8 cellular contexts compared by ENCODE assay signal in the genomic region with DNA sequence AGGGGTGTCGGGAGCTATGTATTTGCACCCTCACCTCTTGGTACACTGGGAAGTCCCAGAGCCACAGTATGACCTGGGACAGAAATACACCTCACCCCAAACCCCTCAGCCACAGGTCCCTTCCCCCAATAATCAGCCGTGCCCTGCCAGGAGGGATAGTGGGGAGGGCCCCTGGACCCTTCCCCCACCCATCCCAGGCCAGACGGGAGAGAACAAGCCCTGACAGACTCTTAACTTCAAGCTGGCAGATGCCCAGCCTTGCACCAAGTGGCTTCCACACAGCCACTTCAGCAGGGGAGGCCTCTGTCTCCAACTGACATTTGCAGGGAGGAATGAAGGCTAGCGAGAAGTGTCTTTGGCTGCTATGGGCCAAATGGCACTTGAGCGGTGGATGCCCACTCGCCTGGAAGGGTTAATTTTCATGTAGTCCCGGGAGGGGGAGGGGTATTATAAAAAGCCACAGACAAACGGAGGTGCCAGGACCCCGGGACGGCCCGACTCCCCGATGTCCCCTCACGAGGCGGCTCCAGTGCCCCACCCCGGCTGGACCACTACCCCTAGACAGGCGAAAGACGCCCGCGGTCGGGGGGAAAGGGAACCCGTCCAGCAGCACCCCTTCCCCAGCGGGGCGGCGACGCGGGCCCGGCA. TPM values are rescaled to one million over a fixed set of nuclear protein-coding genes. Genes with fewer than 3 reads are reported as not detected.
DNase-seq lines count a peak whose midpoint lies in the region; ATAC-seq and TF ChIP-seq lines count a peak whose summit lies in the region.

No MANE protein-coding gene starts in this region.

- ATAC-seq in HG02759 (IDR thresholded peaks at IDR 0.05; ENCODE audit: unreplicated experiment) (no peak), HG02642 (IDR thresholded peaks at IDR 0.05; ENCODE audit: poor library complexity, unreplicated experiment) (no peak), GM19455 (IDR thresholded peaks at IDR 0.05; ENCODE audit: unreplicated experiment) (no peak)

- peak overlapping the region; percentile 27; the same call in 1 of the 2 replicates for H3K27ac ChIP-seq in SJCRH30
- no peak overlapping the region for H3K27ac ChIP-seq in neuronal stem cell (replicated peaks; ENCODE audit: low read length)

- H3K14ac ChIP-seq in neuronal stem cell (ENCODE audit: low read length), result no peak overlapping the region

- peaks cover 17% of the 10 kb centered on the region; the same call in 1 of the 2 replicates for H3K4me1 ChIP-seq in SJCRH30
- peaks cover 10 to 16% of the 10 kb centered on the region in 2 donors for H3K4me1 ChIP-seq in neuronal stem cell (ENCODE audit: control insufficient read depth in 2 of 2, insufficient read depth in 1 of 2, low read depth in 1 of 2, low read length in 2 of 2)

- no CpG with 5 or more reads among the region's 27 CpGs for WGBS in neuronal stem cell (ENCODE audit: extremely low coverage in 2 of 2, insufficient read length in 2 of 2, insufficient replicate concordance in 1 of 2), 2 donors

- no peak overlapping the region for H3K4ac ChIP-seq in neuronal stem cell (ENCODE audit: low read length)

- no peaks in the 10 kb centered on the region for H3K9me3 ChIP-seq in SJCRH30 (replicated peaks)
- H3K9me3 ChIP-seq in neuronal stem cell (replicated peaks in 1 of 2; ENCODE audit: control insufficient read depth in 2 of 2, insufficient read depth in 1 of 2, low read depth in 1 of 2, low read length in 2 of 2), result peaks cover 0 to 4% of the 10 kb centered on the region in 2 donors

- H3K4me3 ChIP-seq in H7 (ENCODE audit: insufficient read depth, low read depth, low read length), result peak overlapping the region; percentile 45
- H3K4me3 ChIP-seq in SJCRH30, result peak overlapping the region; percentile 67
- H3K4me3 ChIP-seq in fibroblast of the aortic adventitia (ENCODE audit: low read depth, low read length), result peak overlapping the region; percentile 89
- H3K4me3 ChIP-seq in neuronal stem cell (ENCODE audit: low read length in 2 of 2), result peak overlapping the region; percentile 32 to 34

- H3K23ac ChIP-seq in neuronal stem cell (ENCODE audit: low read depth, low read length, poor library complexity), result no peak overlapping the region

- peaks cover 2% of the 10 kb centered on the region for H3K79me1 ChIP-seq in neuronal stem cell (ENCODE audit: low read depth, low read length)

- H2BK12ac ChIP-seq in neuronal stem cell (ENCODE audit: low read length), result no peak overlapping the region

- H2AK5ac ChIP-seq in neuronal stem cell (ENCODE audit: low read depth, low read length), result no peak overlapping the region

- no peak overlapping the region for H3K9ac ChIP-seq in neuronal stem cell (ENCODE audit: low read depth, low read length, poor library complexity)

- H3K27me3 ChIP-seq in H7 (ENCODE audit: control insufficient read depth, insufficient read depth, low read length) (peaks cover 33% of the 10 kb centered on the region), SJCRH30 (no peaks in the 10 kb centered on the region), neuronal stem cell (ENCODE audit: control insufficient read depth in 3 of 3, insufficient read depth in 3 of 3, low read depth in 1 of 3, low read length in 3 of 3) (peaks cover 3 to 50% (median 29%) of the 10 kb centered on the region in 3 experiments)

- H2BK15ac ChIP-seq in neuronal stem cell (ENCODE audit: low read length), result no peak overlapping the region

- H2BK120ac ChIP-seq in neuronal stem cell (ENCODE audit: low read depth, low read length), result no peak overlapping the region

- H3K36me3 ChIP-seq in H7 (replicated peaks; ENCODE audit: control insufficient read depth, insufficient read depth, low read length) (no peaks in the 10 kb centered on the region), SJCRH30 (no peaks in the 10 kb centered on the region), neuronal stem cell (replicated peaks in 1 of 2; ENCODE audit: control insufficient read depth in 2 of 2, insufficient read depth in 2 of 2, low read length in 2 of 2) (no peaks in the 10 kb centered on the region)

- H3K18ac ChIP-seq in neuronal stem cell (ENCODE audit: low read length), result peak overlapping the region; percentile 57

- no peak for DNase-seq in H7
- DNase-seq in SJCRH30, result peak; percentile 53 to 54
- peak; percentile 52 for DNase-seq in fibroblast of the aortic adventitia (ENCODE audit: low read depth)
- DNase-seq in neuronal stem cell (ENCODE audit: low spot score), result no peak
- no peak for DNase-seq in mucosa of gallbladder (ENCODE audit: low spot score)

- no peak overlapping the region for H4K8ac ChIP-seq in neuronal stem cell (ENCODE audit: low read depth, low read length)

- no peak overlapping the region for H2BK5ac ChIP-seq in neuronal stem cell (ENCODE audit: low read length)

- H3K4me2 ChIP-seq in neuronal stem cell (ENCODE audit: insufficient read depth, low read length, poor library complexity, severe bottlenecking), result peak overlapping the region; percentile 71

- H4K91ac ChIP-seq in neuronal stem cell (ENCODE audit: low read depth, low read length, poor library complexity), result no peak overlapping the region

- TF ChIP-seq CTCF in fibroblast of the aortic adventitia (IDR thresholded peaks at IDR 0.05; ENCODE audit: insufficient read depth, low read length), result no peak

- peak overlapping the region; percentile 89 for H2AFZ ChIP-seq in neuronal stem cell (ENCODE audit: low read length)

RNA-seq across cellular contexts. Expression of a gene that starts 0.5 kb away (rescaled TPM):
- total RNA-seq in H7 (2014; rRNA removed; shearing (Covaris generic)), result 0.07 and 0.45 TPM in 2 replicates
- 1.1 and 1.6 TPM in 2 replicates for total RNA-seq in SJCRH30 (2014; rRNA removed; shearing (Covaris generic))
- 141 and 240 TPM in 2 replicates for total RNA-seq in fibroblast of the aortic adventitia (ENCODE audit: low replicate concordance)
- 0.03 TPM for polyA plus RNA-seq in neuronal stem cell (2013, experiment 1 of 2)
- polyA plus RNA-seq in neuronal stem cell (2013, experiment 2 of 2), result 0.03 TPM
- 17.4 TPM for total RNA-seq in mucosa of gallbladder

RNA-seq across cellular contexts. Expression of a gene that starts 51.1 kb away (rescaled TPM):
- total RNA-seq in H7 (2014; rRNA removed; shearing (Covaris generic)), result 311 and 325 TPM in 2 replicates
- total RNA-seq in SJCRH30 (2014; rRNA removed; shearing (Covaris generic)), result 395 and 437 TPM in 2 replicates
- total RNA-seq in fibroblast of the aortic adventitia (ENCODE audit: low replicate concordance) (67.7 and 109 TPM in 2 replicates), mucosa of gallbladder (174 TPM)
- 209 TPM for polyA plus RNA-seq in neuronal stem cell (2013, experiment 1 of 2)
- polyA plus RNA-seq in neuronal stem cell (2013, experiment 2 of 2), result 210 TPM

RNA-seq across cellular contexts. Expression of a gene that starts 51.7 kb away (rescaled TPM):
- total RNA-seq in H7 (2014; rRNA removed; shearing (Covaris generic)), result 64.8 and 71.3 TPM in 2 replicates
- total RNA-seq in SJCRH30 (2014; rRNA removed; shearing (Covaris generic)), result 55.7 and 73.9 TPM in 2 replicates
- total RNA-seq in fibroblast of the aortic adventitia (ENCODE audit: low replicate concordance) (34.6 and 40.0 TPM in 2 replicates), mucosa of gallbladder (29.9 TPM)
- polyA plus RNA-seq in neuronal stem cell (2013, experiment 1 of 2), result 43.1 TPM
- polyA plus RNA-seq in neuronal stem cell (2013, experiment 2 of 2), result 44.1 TPM

Comparison
In these comparisons a context has a peak if more than half of its experiments do, and no peak if none do; other contexts are left out.
1. DNase-seq: peak in SJCRH30 (2 of 2) and fibroblast of the aortic adventitia (single experiment); none in H7 (single experiment), neuronal stem cell (single experiment) and mucosa of gallbladder (single experiment).
2. H3K4me3 ChIP-seq: peak in every context shown above with its lines; median percentile 89 in fibroblast of the aortic adventitia; 67 in SJCRH30; 45 in H7; 33 in neuronal stem cell.